38 cellular contexts compared by ENCODE assay signal in the genomic region with DNA sequence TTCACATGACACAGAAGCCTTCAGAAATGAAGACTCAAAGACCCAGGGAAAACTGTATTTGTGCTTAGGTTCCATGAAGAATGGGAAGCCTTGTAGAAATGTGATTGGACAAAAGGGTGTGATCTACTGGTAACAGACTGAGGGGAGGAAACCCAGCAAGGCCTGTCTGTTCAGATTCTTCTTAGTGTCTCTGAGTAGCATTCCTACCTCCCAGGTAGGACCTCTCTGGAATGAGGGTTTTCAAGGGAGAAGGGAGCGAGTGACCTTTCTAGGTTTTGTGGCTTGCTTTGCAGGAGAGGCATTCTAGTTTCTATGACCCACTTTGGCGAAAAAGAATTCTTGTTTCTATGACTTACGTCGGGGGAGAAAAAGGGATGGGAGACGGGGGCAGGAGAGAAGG.
"Had no signal": no experiment of that assay in that cellular context is flagged by ENCODE, and none has a peak within 500 bp of the region (broad histone marks: within the 10 kb centered on the region; RNA-seq: fewer than 3 reads in every experiment).

No MANE protein-coding gene starts in this region.

- H3K27me3 ChIP-seq: adrenal gland, ascending aorta, body of pancreas, brain microvascular endothelial cell, breast epithelium, cardiac muscle cell had no signal

- H3K27ac ChIP-seq: adrenal gland, ascending aorta, body of pancreas, brain microvascular endothelial cell, breast epithelium, cardiac muscle cell had no signal

- H3K4me3 Mint-ChIP-seq: activated naive CD4-positive, alpha-beta T cell treated with anti-CD3 and anti-CD28 coated beads for 36 hours; activated naive CD4-positive, alpha-beta T cell treated with anti-CD3 and anti-CD28 coated beads, Interleukin-2, amount 10 ng/mL, durations not matched to agents 7 days and 5 days; activated naive CD4-positive, alpha-beta T cell treated with anti-CD3 and anti-CD28 coated beads, Interleukin-2, amount 50 U/mL, for 24 hours; activated naive CD8-positive, alpha-beta T cell; activated naive CD8-positive, alpha-beta T cell treated with anti-CD3 and anti-CD28 coated beads for 36 hours; activated naive CD8-positive, alpha-beta T cell treated with anti-CD3 and anti-CD28 coated beads, Interleukin-2, amount 10 ng/mL, durations not matched to agents 7 days and 5 days; activated naive CD8-positive, alpha-beta T cell treated with anti-CD3 and anti-CD28 coated beads, Interleukin-2, amount 50 U/mL, for 24 hours; activated T-cell treated with anti-CD3 and anti-CD28 coated beads, Interleukin-2, amount 50 U/mL, for 24 hours; activated T-cell treated with anti-CD3 and anti-CD28 coated beads, Interleukin-2, amount 50 U/mL, for 4 hours; activated T-cell treated with anti-CD3 and anti-CD28 coated beads, Interleukin-2, amount 50 U/mL, for 72 hours; activated T-helper 1 cell treated with anti-CD3 and anti-CD28 coated beads, Interleukin-12 subunit alpha, Interleukin-12 subunit beta, Interleukin-2, Interleukin-4 antibody, amounts not matched to agents 30 ng/mL and 10 ng/mL and 1 ng/mL, durations not matched to agents 14 hours and 24 hours and 36 hours; activated T-helper 17 cell treated with anti-CD3 and anti-CD28 coated beads, Interleukin-2, amount 50 U/mL, for 72 hours; brain; central memory CD8-positive, alpha-beta T cell had no signal

- H3K27me3 Mint-ChIP-seq: activated naive CD4-positive, alpha-beta T cell treated with anti-CD3 and anti-CD28 coated beads, Interleukin-2, amount 50 U/mL, for 24 hours; activated T-cell treated with anti-CD3 and anti-CD28 coated beads, Interleukin-2, amount 50 U/mL, for 24 hours; activated T-helper 17 cell treated with anti-CD3 and anti-CD28 coated beads, Interleukin-2, amount 50 U/mL, for 72 hours had no signal

- H3K4me1 Mint-ChIP-seq: activated naive CD4-positive, alpha-beta T cell treated with anti-CD3 and anti-CD28 coated beads, Interleukin-2, amount 10 ng/mL, durations not matched to agents 7 days and 5 days; activated naive CD4-positive, alpha-beta T cell treated with anti-CD3 and anti-CD28 coated beads, Interleukin-2, amount 50 U/mL, for 24 hours; activated naive CD8-positive, alpha-beta T cell treated with anti-CD3 and anti-CD28 coated beads for 36 hours; activated naive CD8-positive, alpha-beta T cell treated with anti-CD3 and anti-CD28 coated beads, Interleukin-2, amount 10 ng/mL, durations not matched to agents 7 days and 5 days; activated naive CD8-positive, alpha-beta T cell treated with anti-CD3 and anti-CD28 coated beads, Interleukin-2, amount 50 U/mL, for 24 hours; activated T-helper 17 cell treated with anti-CD3 and anti-CD28 coated beads, Interleukin-2, amount 50 U/mL, for 72 hours; brain; central memory CD8-positive, alpha-beta T cell had no signal

- H3K4me1 ChIP-seq: adrenal gland, ascending aorta, body of pancreas, breast epithelium had no signal

- H3K36me3 ChIP-seq: adrenal gland, ascending aorta, brain microvascular endothelial cell, breast epithelium, cardiac muscle cell had no signal

- H3K27ac Mint-ChIP-seq: activated naive CD4-positive, alpha-beta T cell treated with anti-CD3 and anti-CD28 coated beads for 36 hours; activated naive CD4-positive, alpha-beta T cell treated with anti-CD3 and anti-CD28 coated beads, Interleukin-2, amount 10 ng/mL, durations not matched to agents 7 days and 5 days; activated naive CD4-positive, alpha-beta T cell treated with anti-CD3 and anti-CD28 coated beads, Interleukin-2, amount 50 U/mL, for 24 hours; activated naive CD4-positive, alpha-beta T cell treated with anti-CD3 and anti-CD28 coated beads, Interleukin-2, amount 50 U/mL, for 72 hours; activated naive CD8-positive, alpha-beta T cell; activated naive CD8-positive, alpha-beta T cell treated with anti-CD3 and anti-CD28 coated beads for 36 hours; activated naive CD8-positive, alpha-beta T cell treated with anti-CD3 and anti-CD28 coated beads, Interleukin-2, amount 10 ng/mL, durations not matched to agents 7 days and 5 days; activated naive CD8-positive, alpha-beta T cell treated with anti-CD3 and anti-CD28 coated beads, Interleukin-2, amount 50 U/mL, for 24 hours; activated T-cell treated with anti-CD3 and anti-CD28 coated beads, Interleukin-2, amount 50 U/mL, for 24 hours; activated T-cell treated with anti-CD3 and anti-CD28 coated beads, Interleukin-2, amount 50 U/mL, for 72 hours; activated T-helper 1 cell treated with anti-CD3 and anti-CD28 coated beads, Interleukin-12 subunit alpha, Interleukin-12 subunit beta, Interleukin-2, Interleukin-4 antibody, amounts not matched to agents 30 ng/mL and 10 ng/mL and 1 ng/mL, durations not matched to agents 14 hours and 24 hours and 36 hours; activated T-helper 17 cell treated with anti-CD3 and anti-CD28 coated beads, Interleukin-2, amount 50 U/mL, for 72 hours; activated T-helper 2 cell treated with anti-CD3 and anti-CD28 coated beads, Interferon-gamma antibody, Interleukin-2, Interleukin-4, amounts not matched to agents 10 μg/mL and 5 μg/mL and 100 μg/mL, durations not matched to agents 14 hours and 24 hours and 36 hours; brain had no signal

- H3K4me3 ChIP-seq: adrenal gland, ascending aorta, body of pancreas, breast epithelium, cardiac muscle cell had no signal

- DNase-seq: activated effector memory CD4-positive, alpha-beta T cell treated with anti-CD3 and anti-CD28 coated beads, Interleukin-2, amount 50 U/mL, for 16 hours; activated effector memory CD4-positive, alpha-beta T cell treated with Interleukin-2 at 50 U/mL for 16 hours; activated gamma-delta T cell; activated gamma-delta T cell treated with Interleukin-2 at 50 U/mL for 16 hours; activated naive CD4-positive, alpha-beta T cell; activated naive CD4-positive, alpha-beta T cell treated with anti-CD3 and anti-CD28 coated beads for 36 hours; activated naive CD4-positive, alpha-beta T cell treated with anti-CD3 and anti-CD28 coated beads, Interleukin-2, amount 10 ng/mL, durations not matched to agents 7 days and 5 days; activated naive CD4-positive, alpha-beta T cell treated with anti-CD3 and anti-CD28 coated beads, Interleukin-2, amount 50 U/mL, for 16 hours; activated naive CD4-positive, alpha-beta T cell treated with Interleukin-2 at 50 U/mL for 16 hours; activated naive CD8-positive, alpha-beta T cell treated with anti-CD3 and anti-CD28 coated beads for 36 hours; activated naive CD8-positive, alpha-beta T cell treated with anti-CD3 and anti-CD28 coated beads, Interleukin-2, amount 10 ng/mL, durations not matched to agents 7 days and 5 days; activated naive CD8-positive, alpha-beta T cell treated with anti-CD3 and anti-CD28 coated beads, Interleukin-2, amount 50 U/mL, for 24 hours; activated T-cell treated with anti-CD3 and anti-CD28 coated beads, Interleukin-2, amount 50 U/mL, for 1 hour; activated T-cell treated with anti-CD3 and anti-CD28 coated beads, Interleukin-2, amount 50 U/mL, for 24 hours; activated T-cell treated with anti-CD3 and anti-CD28 coated beads, Interleukin-2, amount 50 U/mL, for 4 hours; activated T-cell treated with anti-CD3 and anti-CD28 coated beads, Interleukin-2, amount 50 U/mL, for 48 hours; activated T-cell treated with anti-CD3 and anti-CD28 coated beads, Interleukin-2, amount 50 U/mL, for 72 hours; adrenal gland; amniotic stem cell; amygdala; anterior cingulate cortex; aorta; body of pancreas; brain microvascular endothelial cell; caudate nucleus; central memory CD4-positive, alpha-beta T cell; cerebellar nuclear complex had no signal

- H3K36me3 Mint-ChIP-seq: activated naive CD8-positive, alpha-beta T cell; activated naive CD8-positive, alpha-beta T cell treated with anti-CD3 and anti-CD28 coated beads for 36 hours had no signal
